In genomic region chr6:33777716-33778474, GRCh38 we compare ENCODE assay signal across 20 cellular contexts. TPM values are rescaled to one million over a fixed set of nuclear protein-coding genes. Genes with fewer than 3 reads are reported as not detected.
"Had no signal": no experiment of that assay in that cellular context is flagged by ENCODE, and none has a peak within 500 bp of the region (broad histone marks: within the 10 kb centered on the region; RNA-seq: fewer than 3 reads in every experiment).

No MANE protein-coding gene starts in this region.

- FAIRE-seq: bronchial epithelial cell had no signal

- H3K27me3 ChIP-seq: ascending aorta, esophagus squamous epithelium, right atrium auricular region had no signal

- DNase-seq: activated CD4-positive, alpha-beta memory T cell treated with anti-CD3 and anti-CD28 coated beads, Interleukin-2, amount 10 ng/mL, durations not matched to agents 7 days and 5 days; activated CD4-positive, alpha-beta T cell treated with anti-CD3 and anti-CD28 coated beads for 36 hours; activated naive CD4-positive, alpha-beta T cell treated with anti-CD3 and anti-CD28 coated beads, Interleukin-2, amount 10 ng/mL, durations not matched to agents 7 days and 5 days; activated T-cell treated with anti-CD3 and anti-CD28 coated beads, Interleukin-2, amount 50 U/mL, for 24 hours; esophagus squamous epithelium; mucosa of descending colon; naive thymus-derived CD4-positive, alpha-beta T cell; stimulated activated CD4-positive, alpha-beta T cell treated with anti-CD3 and anti-CD28 coated beads, Interleukin-15, amount 100 ng/mL, for 24 hours; stimulated activated CD4-positive, alpha-beta T cell treated with anti-CD3 and anti-CD28 coated beads, Interleukin-4, amount 100 ng/mL, for 1 hour; stimulated activated naive CD4-positive, alpha-beta T cell treated with Interleukin-2 at 50 U/mL for 16 hours had no signal

- H3K27ac ChIP-seq: ascending aorta, esophagus squamous epithelium, right atrium auricular region, skin epidermis, VCaP had no signal

- H3K9me3 ChIP-seq: ascending aorta, esophagus squamous epithelium, mucosa of descending colon, right atrium auricular region had no signal

- ATAC-seq: activated CD4-positive, alpha-beta T cell treated with anti-CD3 and anti-CD28 coated beads for 36 hours; mucosa of descending colon; naive thymus-derived CD4-positive, alpha-beta T cell; SK-N-SH treated with all-trans-retinoic acid at 6 μM for 48 hours had no signal

- H3K4me3 ChIP-seq: ascending aorta, esophagus squamous epithelium, mucosa of descending colon, right atrium auricular region, skin epidermis had no signal

RNA-seq across cellular contexts. Expression of gene MLN, which starts 25.9 kb away (rescaled TPM):
- total RNA-seq: activated CD4-positive, alpha-beta memory T cell treated with anti-CD3 and anti-CD28 coated beads, Interleukin-2, amount 10 ng/mL, durations not matched to agents 7 days and 5 days; activated CD4-positive, alpha-beta T cell treated with anti-CD3 and anti-CD28 coated beads for 36 hours; ascending aorta; bronchial epithelial cell; esophagus squamous epithelium; fibroblast of villous mesenchyme; lung microvascular endothelial cell; mucosa of descending colon; naive thymus-derived CD4-positive, alpha-beta T cell; posterior vena cava; right atrium auricular region; T-helper 1 cell treated with Interleukin-12 subunit alpha and Interleukin-12 subunit beta and Interleukin-4 antibody, amounts not matched to agents 30 ng/mL and 1 ng/mL, for 36 hours had no signal
- polyA plus RNA-seq: naive thymus-derived CD4-positive, alpha-beta T cell had no signal

RNA-seq across cellular contexts. Expression of gene IP6K3, which starts 31.2 kb away (rescaled TPM):
- total RNA-seq: activated CD4-positive, alpha-beta memory T cell treated with anti-CD3 and anti-CD28 coated beads, Interleukin-2, amount 10 ng/mL, durations not matched to agents 7 days and 5 days; activated CD4-positive, alpha-beta T cell treated with anti-CD3 and anti-CD28 coated beads for 36 hours; ascending aorta; lung microvascular endothelial cell; naive thymus-derived CD4-positive, alpha-beta T cell; T-helper 1 cell treated with Interleukin-12 subunit alpha and Interleukin-12 subunit beta and Interleukin-4 antibody, amounts not matched to agents 30 ng/mL and 1 ng/mL, for 36 hours had no signal
- polyA plus RNA-seq: naive thymus-derived CD4-positive, alpha-beta T cell had no signal
